ENCODE assay signal across 34 cellular contexts in the genomic region with DNA sequence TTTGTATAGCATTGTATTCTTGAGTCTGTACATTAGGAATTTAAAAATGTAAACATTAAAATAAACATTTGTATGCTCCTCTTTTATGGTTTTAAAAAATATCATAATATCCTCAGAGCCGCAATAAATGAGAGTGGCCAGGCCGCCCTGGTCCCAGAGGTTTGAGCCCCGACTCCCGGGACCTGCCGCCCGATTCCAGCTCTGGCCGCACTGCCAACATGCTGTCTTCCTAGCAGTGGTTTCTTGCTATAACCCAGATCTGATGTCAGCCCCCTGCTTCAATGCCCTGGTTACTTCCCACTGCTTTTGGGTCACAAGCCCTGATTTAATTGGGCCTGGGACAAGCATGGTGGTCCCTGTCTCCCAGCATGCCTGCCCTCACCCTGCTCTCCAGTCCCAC.
"Had no signal": no experiment of that assay in that cellular context is flagged by ENCODE, and none has a peak within 500 bp of the region (broad histone marks: within the 10 kb centered on the region; RNA-seq: fewer than 3 reads in every experiment).

No MANE protein-coding gene starts in this region.

- H3K9me3 Mint-ChIP-seq: activated CD4-positive, alpha-beta memory T cell treated with anti-CD3 and anti-CD28 coated beads, Interleukin-2, amount 10 ng/mL, durations not matched to agents 7 days and 5 days; activated CD4-positive, alpha-beta T cell treated with anti-CD3 and anti-CD28 coated beads, Interleukin-2, amount 10 ng/mL, durations not matched to agents 7 days and 5 days; activated naive CD4-positive, alpha-beta T cell treated with anti-CD3 and anti-CD28 coated beads, Interleukin-2, amount 10 ng/mL, durations not matched to agents 7 days and 5 days; activated naive CD4-positive, alpha-beta T cell treated with anti-CD3 and anti-CD28 coated beads, Interleukin-2, amount 50 U/mL, for 24 hours; activated naive CD8-positive, alpha-beta T cell treated with anti-CD3 and anti-CD28 coated beads, Interleukin-2, amount 10 ng/mL, durations not matched to agents 7 days and 5 days; activated naive CD8-positive, alpha-beta T cell treated with anti-CD3 and anti-CD28 coated beads, Interleukin-2, amount 50 U/mL, for 24 hours; activated T-cell treated with anti-CD3 and anti-CD28 coated beads, Interleukin-2, amount 50 U/mL, for 24 hours; activated T-helper 2 cell treated with anti-CD3 and anti-CD28 coated beads, Interferon-gamma antibody, Interleukin-2, Interleukin-4, amounts not matched to agents 10 μg/mL and 5 μg/mL and 100 μg/mL, durations not matched to agents 14 hours and 24 hours and 36 hours; brain; central memory CD8-positive, alpha-beta T cell had no signal

- ATAC-seq: activated CD4-positive, alpha-beta T cell treated with anti-CD3 and anti-CD28 coated beads for 36 hours; activated CD4-positive, CD25-positive, alpha-beta regulatory T cell treated with anti-CD3 and anti-CD28 coated beads, Interleukin-2, amount 50 U/mL, for 24 hours; activated CD8-positive, alpha-beta memory T cell treated with anti-CD3 and anti-CD28 coated beads, Interleukin-2, amount 10 ng/mL, durations not matched to agents 7 days and 5 days; activated CD8-positive, alpha-beta T cell treated with anti-CD3 and anti-CD28 coated beads, Interleukin-2, amount 10 ng/mL, durations not matched to agents 7 days and 5 days; activated naive CD8-positive, alpha-beta T cell treated with anti-CD3 and anti-CD28 coated beads, Interleukin-2, amount 50 U/mL, for 24 hours; T-helper 17 cell had no signal

- H3K27ac ChIP-seq: ascending aorta, cardiac muscle cell, VCaP had no signal

- H3K27me3 ChIP-seq: ascending aorta, cardiac muscle cell had no signal

- H3K36me3 ChIP-seq: ascending aorta, cardiac muscle cell had no signal

- DNase-seq: activated CD4-positive, alpha-beta memory T cell treated with anti-CD3 and anti-CD28 coated beads, Interleukin-2, amount 10 ng/mL, durations not matched to agents 7 days and 5 days; activated CD4-positive, alpha-beta T cell treated with anti-CD3 and anti-CD28 coated beads for 1 hour; activated CD4-positive, alpha-beta T cell treated with anti-CD3 and anti-CD28 coated beads for 36 hours; activated CD4-positive, alpha-beta T cell treated with anti-CD3 and anti-CD28 coated beads for 48 hours; activated CD4-positive, alpha-beta T cell treated with anti-CD3 and anti-CD28 coated beads, Interleukin-2, amount 10 ng/mL, durations not matched to agents 7 days and 5 days; activated CD4-positive, alpha-beta T cell treated with anti-CD3 and anti-CD28 coated beads, Interleukin-2, amount 50 U/mL, for 48 hours; activated CD4-positive, CD25-positive, alpha-beta regulatory T cell; activated CD8-positive, alpha-beta memory T cell treated with anti-CD3 and anti-CD28 coated beads for 24 hours; activated CD8-positive, alpha-beta memory T cell treated with anti-CD3 and anti-CD28 coated beads, Interleukin-2, amount 10 ng/mL, durations not matched to agents 7 days and 5 days; activated CD8-positive, alpha-beta memory T cell treated with anti-CD3 and anti-CD28 coated beads, Interleukin-2, amount 50 U/mL, for 48 hours; activated CD8-positive, alpha-beta T cell treated with anti-CD3 and anti-CD28 coated beads, Interleukin-2, amount 10 ng/mL, durations not matched to agents 7 days and 5 days; activated effector memory CD4-positive, alpha-beta T cell treated with Interleukin-2 at 50 U/mL for 16 hours; activated gamma-delta T cell; activated naive CD4-positive, alpha-beta T cell treated with anti-CD3 and anti-CD28 coated beads, Interleukin-2, amount 10 ng/mL, durations not matched to agents 7 days and 5 days; activated naive CD4-positive, alpha-beta T cell treated with Interleukin-2 at 50 U/mL for 16 hours; activated naive CD8-positive, alpha-beta T cell treated with anti-CD3 and anti-CD28 coated beads, Interleukin-2, amount 10 ng/mL, durations not matched to agents 7 days and 5 days; activated naive CD8-positive, alpha-beta T cell treated with anti-CD3 and anti-CD28 coated beads, Interleukin-2, amount 50 U/mL, for 24 hours; activated T-cell treated with anti-CD3 and anti-CD28 coated beads, Interleukin-2, amount 50 U/mL, for 24 hours; activated T-cell treated with anti-CD3 and anti-CD28 coated beads, Interleukin-2, amount 50 U/mL, for 48 hours; amygdala; anterior cingulate cortex; caudate nucleus; cerebellar nuclear complex; T-helper 17 cell; T-helper 9 cell had no signal

- H3K9me3 ChIP-seq: ascending aorta had no signal

- H3K4me3 ChIP-seq: ascending aorta, cardiac muscle cell had no signal

- H3K4me3 Mint-ChIP-seq: activated CD4-positive, alpha-beta memory T cell treated with anti-CD3 and anti-CD28 coated beads, Interleukin-2, amount 10 ng/mL, durations not matched to agents 7 days and 5 days; activated CD4-positive, alpha-beta T cell treated with anti-CD3 and anti-CD28 coated beads for 36 hours; activated CD4-positive, alpha-beta T cell treated with anti-CD3 and anti-CD28 coated beads, Interleukin-2, amount 10 ng/mL, durations not matched to agents 7 days and 5 days; activated CD8-positive, alpha-beta memory T cell treated with anti-CD3 and anti-CD28 coated beads, Interleukin-2, amount 10 ng/mL, durations not matched to agents 7 days and 5 days; activated CD8-positive, alpha-beta T cell treated with anti-CD3 and anti-CD28 coated beads, Interleukin-2, amount 10 ng/mL, durations not matched to agents 7 days and 5 days; activated naive CD4-positive, alpha-beta T cell treated with anti-CD3 and anti-CD28 coated beads, Interleukin-2, amount 10 ng/mL, durations not matched to agents 7 days and 5 days; activated naive CD4-positive, alpha-beta T cell treated with anti-CD3 and anti-CD28 coated beads, Interleukin-2, amount 50 U/mL, for 24 hours; activated naive CD8-positive, alpha-beta T cell; activated naive CD8-positive, alpha-beta T cell treated with anti-CD3 and anti-CD28 coated beads, Interleukin-2, amount 10 ng/mL, durations not matched to agents 7 days and 5 days; activated naive CD8-positive, alpha-beta T cell treated with anti-CD3 and anti-CD28 coated beads, Interleukin-2, amount 50 U/mL, for 24 hours; activated T-cell treated with anti-CD3 and anti-CD28 coated beads, Interleukin-2, amount 50 U/mL, for 24 hours; brain; central memory CD8-positive, alpha-beta T cell; T-helper 17 cell had no signal

- H3K27me3 Mint-ChIP-seq: activated CD4-positive, alpha-beta memory T cell treated with anti-CD3 and anti-CD28 coated beads, Interleukin-2, amount 10 ng/mL, durations not matched to agents 7 days and 5 days; activated CD4-positive, alpha-beta T cell treated with anti-CD3 and anti-CD28 coated beads for 36 hours; activated CD4-positive, alpha-beta T cell treated with anti-CD3 and anti-CD28 coated beads, Interleukin-2, amount 10 ng/mL, durations not matched to agents 7 days and 5 days; activated CD8-positive, alpha-beta memory T cell treated with anti-CD3 and anti-CD28 coated beads, Interleukin-2, amount 10 ng/mL, durations not matched to agents 7 days and 5 days; activated naive CD4-positive, alpha-beta T cell treated with anti-CD3 and anti-CD28 coated beads, Interleukin-2, amount 50 U/mL, for 24 hours; activated naive CD8-positive, alpha-beta T cell; activated naive CD8-positive, alpha-beta T cell treated with anti-CD3 and anti-CD28 coated beads, Interleukin-2, amount 50 U/mL, for 24 hours; activated T-cell treated with anti-CD3 and anti-CD28 coated beads, Interleukin-2, amount 50 U/mL, for 24 hours; central memory CD8-positive, alpha-beta T cell; T-helper 17 cell had no signal

- H3K36me3 Mint-ChIP-seq: activated CD8-positive, alpha-beta memory T cell treated with anti-CD3 and anti-CD28 coated beads, Interleukin-2, amount 10 ng/mL, durations not matched to agents 7 days and 5 days; activated naive CD4-positive, alpha-beta T cell treated with anti-CD3 and anti-CD28 coated beads, Interleukin-2, amount 50 U/mL, for 24 hours; activated naive CD8-positive, alpha-beta T cell; activated naive CD8-positive, alpha-beta T cell treated with anti-CD3 and anti-CD28 coated beads, Interleukin-2, amount 10 ng/mL, durations not matched to agents 7 days and 5 days; brain had no signal

- H3K27ac Mint-ChIP-seq: activated CD4-positive, alpha-beta memory T cell treated with anti-CD3 and anti-CD28 coated beads, Interleukin-2, amount 10 ng/mL, durations not matched to agents 7 days and 5 days; activated CD4-positive, alpha-beta T cell treated with anti-CD3 and anti-CD28 coated beads for 36 hours; activated CD8-positive, alpha-beta memory T cell treated with anti-CD3 and anti-CD28 coated beads, Interleukin-2, amount 10 ng/mL, durations not matched to agents 7 days and 5 days; activated CD8-positive, alpha-beta T cell treated with anti-CD3 and anti-CD28 coated beads, Interleukin-2, amount 10 ng/mL, durations not matched to agents 7 days and 5 days; activated naive CD4-positive, alpha-beta T cell treated with anti-CD3 and anti-CD28 coated beads, Interleukin-2, amount 10 ng/mL, durations not matched to agents 7 days and 5 days; activated naive CD8-positive, alpha-beta T cell; activated naive CD8-positive, alpha-beta T cell treated with anti-CD3 and anti-CD28 coated beads, Interleukin-2, amount 10 ng/mL, durations not matched to agents 7 days and 5 days; activated naive CD8-positive, alpha-beta T cell treated with anti-CD3 and anti-CD28 coated beads, Interleukin-2, amount 50 U/mL, for 24 hours; activated T-cell treated with anti-CD3 and anti-CD28 coated beads, Interleukin-2, amount 50 U/mL, for 24 hours; activated T-helper 2 cell treated with anti-CD3 and anti-CD28 coated beads, Interferon-gamma antibody, Interleukin-2, Interleukin-4, amounts not matched to agents 10 μg/mL and 5 μg/mL and 100 μg/mL, durations not matched to agents 14 hours and 24 hours and 36 hours; brain; T-helper 17 cell had no signal
